ENCODE assay signal across 8 cellular contexts in genomic region chr7:106176414-106177294, GRCh38.
DNase-seq lines count a peak whose midpoint lies in the region; ATAC-seq, FAIRE-seq and TF ChIP-seq lines count a peak whose summit lies in the region.

No MANE protein-coding gene starts in this region.

- in situ Hi-C loops in brain microvascular endothelial cell (cut with HindIII; ENCODE audit: low pct_ligation_motif_present, low sequenced_read_pairs): no loop called here

- TF ChIP-seq POLR2A in H54 (IDR thresholded peaks at IDR 0.05; ENCODE audit: low read depth, low read length): no peak

- peak; percentile 96 for TF ChIP-seq CTCF in brain microvascular endothelial cell (IDR thresholded peaks at IDR 0.05; ENCODE audit: low read depth, low read length, missing control alignments)

- no peak for ATAC-seq in GM21447 (IDR thresholded peaks at IDR 0.05; ENCODE audit: unreplicated experiment)

- no peak for FAIRE-seq in H54 (lab: Jason Lieb, UNC)

- H3K27ac ChIP-seq in brain microvascular endothelial cell: no peak overlapping the region

- H3K4me3 ChIP-seq in brain microvascular endothelial cell (ENCODE audit: low read depth, low read length): no peak overlapping the region

- H3K36me3 ChIP-seq in brain microvascular endothelial cell (replicated peaks): no peaks in the 10 kb centered on the region

- H3K27me3 ChIP-seq in brain microvascular endothelial cell (replicated peaks): no peaks in the 10 kb centered on the region

- DNase-seq in DMS53 (lab: John Stamatoyannopoulos, UW): peak; percentile 90
- DNase-seq in H54 (ENCODE audit: insufficient read length, low spot score): peak; percentile 72
- DNase-seq in NCI-H1694 treated with DMSO at 0.1 percent for 48 hours (lab: John Stamatoyannopoulos, UW): peak; percentile 73
- DNase-seq in UCSD-AML1 (lab: John Stamatoyannopoulos, UW; ENCODE audit: unreplicated experiment): peak; percentile 64
- peak; percentile 79 for DNase-seq in brain microvascular endothelial cell
- peak; percentile 85 for DNase-seq in inferior parietal cortex (ENCODE audit: extremely low spot score)
- peak; percentile 52 to 71 (median 58) for DNase-seq in stimulated activated CD4-positive, alpha-beta T cell treated with anti-CD3 and anti-CD28 coated beads, Interleukin-12 subunit alpha, Interleukin-12 subunit beta, amount 100 ng/mL, for 48 hours (ENCODE audit: low read depth in 2 of 3, low spot score in 1 of 3)
